1 cellular context compared by ENCODE assay signal in genomic region chrX:86002076-86002896, GRCh38.
TF ChIP-seq lines count a peak whose summit lies in the region.

No MANE protein-coding gene starts in this region.

TF ChIP-seq in HepG2, 621 proteins besides CTCF, POLR2A, EP300 and RAD21 (continued from another document):
- TF ChIP-seq ZNF781 (CRISPR knock-in tag; IDR thresholded peaks at IDR 0.05; ENCODE audit: borderline replicate concordance, not compliant biosample characterization) (no peak), ATAD3A (CRISPR knock-in tag; IDR thresholded peaks at IDR 0.05) (no peak), HIVEP1 (CRISPR knock-in tag; IDR thresholded peaks at IDR 0.05) (no peak), ELF3 (CRISPR knock-in tag; IDR thresholded peaks at IDR 0.05) (peak; percentile 26; the same call in 1 of the 2 replicates), RXRA (CRISPR knock-in tag; IDR thresholded peaks at IDR 0.05) (no peak), FOXJ3 (CRISPR knock-in tag; IDR thresholded peaks at IDR 0.05; ENCODE audit: borderline replicate concordance) (no peak; the same call in 1 of the 2 replicates), PHF20 (CRISPR knock-in tag; IDR thresholded peaks at IDR 0.05) (no peak), ZNF281 (CRISPR knock-in tag; IDR thresholded peaks at IDR 0.05; ENCODE audit: borderline replicate concordance) (peak; percentile 96), MIER2 (CRISPR knock-in tag; IDR thresholded peaks at IDR 0.05) (no peak), JDP2 (CRISPR knock-in tag; IDR thresholded peaks at IDR 0.05; ENCODE audit: borderline replicate concordance) (no peak), SP1 (IDR thresholded peaks at IDR 0.05) (no peak), SP1 (CRISPR knock-in tag; IDR thresholded peaks at IDR 0.05) (0 out of 2 replicates have a peak, but pooled peaks have one; percentile 15), SIX4 (CRISPR knock-in tag; IDR thresholded peaks at IDR 0.05) (no peak), PCBP1 (IDR thresholded peaks at IDR 0.05; ENCODE audit: borderline replicate concordance, low read depth, low read length) (no peak), TARDBP (CRISPR knock-in tag; IDR thresholded peaks at IDR 0.05) (peak; percentile 46; the same call in 1 of the 2 replicates), RBFOX2 (IDR thresholded peaks at IDR 0.05; ENCODE audit: low read depth, low read length) (no peak), SAP130 (CRISPR knock-in tag; IDR thresholded peaks at IDR 0.05; ENCODE audit: low read depth) (peak; percentile 54), PLSCR1 (CRISPR knock-in tag; IDR thresholded peaks at IDR 0.05; ENCODE audit: borderline replicate concordance) (no peak), THAP11 (CRISPR knock-in tag; IDR thresholded peaks at IDR 0.05) (peak; percentile 47; the same call in 1 of the 2 replicates), SMAD3 (CRISPR knock-in tag; IDR thresholded peaks at IDR 0.05) (0 out of 2 replicates have a peak, but pooled peaks have one; percentile 24)
- TF ChIP-seq, protein P1, sequence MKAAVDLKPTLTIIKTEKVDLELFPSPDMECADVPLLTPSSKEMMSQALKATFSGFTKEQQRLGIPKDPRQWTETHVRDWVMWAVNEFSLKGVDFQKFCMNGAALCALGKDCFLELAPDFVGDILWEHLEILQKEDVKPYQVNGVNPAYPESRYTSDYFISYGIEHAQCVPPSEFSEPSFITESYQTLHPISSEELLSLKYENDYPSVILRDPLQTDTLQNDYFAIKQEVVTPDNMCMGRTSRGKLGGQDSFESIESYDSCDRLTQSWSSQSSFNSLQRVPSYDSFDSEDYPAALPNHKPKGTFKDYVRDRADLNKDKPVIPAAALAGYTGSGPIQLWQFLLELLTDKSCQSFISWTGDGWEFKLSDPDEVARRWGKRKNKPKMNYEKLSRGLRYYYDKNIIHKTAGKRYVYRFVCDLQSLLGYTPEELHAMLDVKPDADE (CRISPR knock-in tag; IDR thresholded peaks at IDR 0.05), result no peak
- TF ChIP-seq, protein P2, sequence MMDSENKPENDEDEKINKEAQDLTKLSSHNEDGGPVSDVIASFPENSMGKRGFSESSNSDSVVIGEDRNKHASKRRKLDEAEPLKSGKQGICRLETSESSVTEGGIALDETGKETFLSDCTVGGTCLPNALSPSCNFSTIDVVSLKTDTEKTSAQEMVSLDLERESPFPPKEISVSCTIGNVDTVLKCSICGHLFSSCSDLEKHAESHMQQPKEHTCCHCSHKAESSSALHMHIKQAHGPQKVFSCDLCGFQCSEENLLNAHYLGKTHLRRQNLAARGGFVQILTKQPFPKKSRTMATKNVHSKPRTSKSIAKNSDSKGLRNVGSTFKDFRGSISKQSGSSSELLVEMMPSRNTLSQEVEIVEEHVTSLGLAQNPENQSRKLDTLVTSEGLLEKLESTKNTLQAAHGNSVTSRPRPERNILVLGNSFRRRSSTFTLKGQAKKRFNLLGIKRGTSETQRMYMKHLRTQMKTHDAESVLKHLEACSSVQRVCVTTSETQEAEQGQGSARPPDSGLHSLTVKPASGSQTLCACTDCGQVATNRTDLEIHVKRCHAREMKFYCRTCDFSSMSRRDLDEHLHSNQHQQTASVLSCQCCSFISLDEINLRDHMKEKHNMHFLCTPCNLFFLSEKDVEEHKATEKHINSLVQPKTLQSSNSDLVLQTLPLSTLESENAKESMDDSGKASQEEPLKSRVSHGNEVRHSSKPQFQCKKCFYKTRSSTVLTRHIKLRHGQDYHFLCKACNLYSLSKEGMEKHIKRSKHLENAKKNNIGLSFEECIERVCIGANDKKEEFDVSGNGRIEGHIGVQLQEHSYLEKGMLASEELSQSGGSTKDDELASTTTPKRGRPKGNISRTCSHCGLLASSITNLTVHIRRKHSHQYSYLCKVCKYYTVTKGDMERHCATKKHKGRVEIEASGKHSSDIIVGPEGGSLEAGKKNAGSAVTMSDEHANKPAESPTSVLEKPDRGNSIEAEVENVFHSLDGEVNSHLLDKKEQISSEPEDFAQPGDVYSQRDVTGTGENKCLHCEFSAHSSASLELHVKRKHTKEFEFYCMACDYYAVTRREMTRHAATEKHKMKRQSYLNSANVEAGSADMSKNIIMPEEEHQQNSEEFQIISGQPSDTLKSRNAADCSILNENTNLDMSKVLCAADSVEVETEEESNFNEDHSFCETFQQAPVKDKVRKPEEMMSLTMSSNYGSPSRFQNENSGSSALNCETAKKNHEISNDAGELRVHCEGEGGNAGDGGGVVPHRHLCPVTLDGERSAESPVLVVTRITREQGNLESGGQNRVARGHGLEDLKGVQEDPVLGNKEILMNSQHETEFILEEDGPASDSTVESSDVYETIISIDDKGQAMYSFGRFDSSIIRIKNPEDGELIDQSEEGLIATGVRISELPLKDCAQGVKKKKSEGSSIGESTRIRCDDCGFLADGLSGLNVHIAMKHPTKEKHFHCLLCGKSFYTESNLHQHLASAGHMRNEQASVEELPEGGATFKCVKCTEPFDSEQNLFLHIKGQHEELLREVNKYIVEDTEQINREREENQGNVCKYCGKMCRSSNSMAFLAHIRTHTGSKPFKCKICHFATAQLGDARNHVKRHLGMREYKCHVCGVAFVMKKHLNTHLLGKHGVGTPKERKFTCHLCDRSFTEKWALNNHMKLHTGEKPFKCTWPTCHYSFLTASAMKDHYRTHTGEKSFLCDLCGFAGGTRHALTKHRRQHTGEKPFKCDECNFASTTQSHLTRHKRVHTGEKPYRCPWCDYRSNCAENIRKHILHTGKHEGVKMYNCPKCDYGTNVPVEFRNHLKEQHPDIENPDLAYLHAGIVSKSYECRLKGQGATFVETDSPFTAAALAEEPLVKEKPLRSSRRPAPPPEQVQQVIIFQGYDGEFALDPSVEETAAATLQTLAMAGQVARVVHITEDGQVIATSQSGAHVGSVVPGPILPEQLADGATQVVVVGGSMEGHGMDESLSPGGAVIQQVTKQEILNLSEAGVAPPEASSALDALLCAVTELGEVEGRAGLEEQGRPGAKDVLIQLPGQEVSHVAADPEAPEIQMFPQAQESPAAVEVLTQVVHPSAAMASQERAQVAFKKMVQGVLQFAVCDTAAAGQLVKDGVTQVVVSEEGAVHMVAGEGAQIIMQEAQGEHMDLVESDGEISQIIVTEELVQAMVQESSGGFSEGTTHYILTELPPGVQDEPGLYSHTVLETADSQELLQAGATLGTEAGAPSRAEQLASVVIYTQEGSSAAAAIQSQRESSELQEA (CRISPR knock-in tag; IDR thresholded peaks at IDR 0.05; ENCODE audit: not compliant biosample characterization), result no peak
